5 cellular contexts compared by ENCODE assay signal in the genomic region with DNA sequence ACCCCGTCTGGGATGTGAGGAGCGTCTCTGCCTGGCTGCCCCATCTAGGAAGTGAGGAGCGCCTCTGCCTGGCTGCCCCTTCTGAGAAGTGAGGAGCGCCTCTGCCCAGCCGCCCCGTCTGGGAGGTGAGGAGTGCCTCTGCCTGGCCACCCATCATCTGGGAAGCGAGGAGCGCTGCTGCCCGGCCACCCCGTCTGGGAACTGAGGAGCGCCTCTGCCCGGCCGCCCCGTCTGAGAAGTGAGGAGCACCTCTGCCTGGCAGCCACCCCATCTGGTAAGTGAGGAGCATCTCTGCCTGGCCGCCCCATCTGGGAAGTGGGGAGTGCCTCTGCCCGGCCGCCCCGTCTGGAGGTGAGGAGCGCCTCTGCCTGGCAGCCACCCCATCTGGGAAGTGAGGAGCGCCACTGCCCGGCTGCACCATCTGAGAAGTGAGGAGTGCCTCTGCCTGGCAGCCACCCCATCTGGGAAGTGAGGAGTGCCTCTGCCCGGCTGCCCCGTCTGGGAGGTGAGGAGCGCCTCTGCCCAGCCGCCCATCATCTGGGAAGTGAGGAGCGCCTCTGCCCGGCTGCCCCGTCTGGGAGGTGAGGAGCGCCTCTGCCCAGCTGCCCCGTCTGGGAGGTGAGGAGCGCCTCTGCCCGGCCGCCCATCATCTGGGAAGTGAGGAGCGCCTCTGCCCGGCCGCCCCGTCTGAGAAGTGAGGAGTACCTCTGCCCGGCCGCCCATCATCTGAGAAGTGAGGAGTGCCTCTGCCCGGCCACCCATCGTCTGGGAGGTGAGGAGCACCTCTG. TPM values are rescaled to one million over a fixed set of nuclear protein-coding genes. Genes with fewer than 3 reads are reported as not detected.
"Had no signal": no experiment of that assay in that cellular context is flagged by ENCODE, and none has a peak within 500 bp of the region (broad histone marks: within the 10 kb centered on the region; RNA-seq: fewer than 3 reads in every experiment).

No MANE protein-coding gene starts in this region.

RNA-seq across cellular contexts. Expression of a gene that starts 40.4 kb away (rescaled TPM):
- total RNA-seq: GM23338, H1, H9, HT-29 had no signal
- polyA plus RNA-seq: IgD-negative memory B cell had no signal

RNA-seq across cellular contexts. Expression of a gene that starts 53.5 kb away (rescaled TPM):
- total RNA-seq: GM23338, H1, H9, HT-29 had no signal
- polyA plus RNA-seq: H1 had no signal
